Comparison of ENCODE assay signal across 8 cellular contexts in the genomic region with DNA sequence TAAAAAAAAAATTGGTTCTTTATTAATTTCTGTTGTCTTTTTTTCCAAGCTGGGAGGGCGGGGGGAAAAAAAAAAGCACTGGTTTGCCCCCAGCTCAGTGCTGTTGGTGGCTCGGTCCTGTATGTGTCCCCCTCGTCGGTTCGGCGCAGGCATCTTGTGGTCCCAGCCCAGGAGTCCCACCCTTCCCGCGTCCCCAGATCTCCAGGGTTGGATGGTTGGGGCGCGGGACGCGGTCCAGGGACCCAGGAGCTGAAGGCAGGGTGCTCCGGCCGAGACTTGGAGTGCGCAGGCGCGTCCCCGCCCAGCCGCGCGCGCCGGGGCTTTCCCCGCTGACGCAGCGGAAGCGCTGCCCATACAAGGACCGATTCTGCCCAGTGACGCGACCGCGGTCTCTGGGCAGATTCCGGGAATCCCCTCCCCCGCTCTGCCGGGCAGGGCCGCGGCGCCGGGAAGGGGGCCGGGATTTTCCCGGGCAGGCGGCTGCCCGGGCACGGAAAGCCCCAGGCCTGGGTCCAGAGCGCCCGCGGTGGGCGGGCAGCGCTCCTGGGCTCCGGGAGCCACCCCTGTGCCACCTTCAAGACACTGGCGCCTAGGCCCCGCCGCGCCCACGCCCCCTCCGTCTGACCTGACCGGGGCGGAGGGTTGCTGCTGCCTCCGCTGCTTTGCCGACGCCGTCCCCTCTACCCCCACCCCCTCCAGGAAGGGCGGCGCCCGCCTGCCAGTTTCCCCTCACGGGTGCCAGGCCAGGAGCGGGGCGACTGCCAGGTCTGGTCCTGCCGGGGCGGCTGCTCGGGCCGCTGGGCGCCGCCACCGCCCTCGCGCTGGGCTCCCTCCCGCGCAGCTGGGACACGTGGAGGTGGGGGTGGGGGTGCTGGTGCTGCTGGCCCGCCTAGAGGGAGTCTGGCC. TPM values are rescaled to one million over a fixed set of nuclear protein-coding genes. Genes with fewer than 3 reads are reported as not detected.
DNase-seq lines count a peak whose midpoint lies in the region; ATAC-seq lines count a peak whose summit lies in the region.

No MANE protein-coding gene starts in this region.

- H3K27me3 ChIP-seq in ACC112 (ENCODE audit: insufficient read depth, low read length) (no peaks in the 10 kb centered on the region), ectodermal cell (ENCODE audit: control insufficient read depth, insufficient read depth, low read length, poor library complexity, severe bottlenecking) (peaks cover 42% of the 10 kb centered on the region)

- H3K4me3 ChIP-seq in ACC112 (ENCODE audit: low read depth, low read length) (peak overlapping the region; percentile 93), ectodermal cell (ENCODE audit: insufficient read depth, low read depth, low read length) (peak overlapping the region; percentile 54)

- no peak overlapping the region for H2AFZ ChIP-seq in ACC112 (ENCODE audit: low read length, unreplicated experiment)

- peaks cover 20% of the 10 kb centered on the region for H3K79me2 ChIP-seq in ACC112 (ENCODE audit: control insufficient read depth, insufficient read depth, low read length, unreplicated experiment)

- 0 to 1% methylated on average over 81 of the region's 81 CpGs for WGBS in ectodermal cell, 2 experiments

- H3K36me3 ChIP-seq in ACC112 (ENCODE audit: insufficient read depth, low read length): no peaks in the 10 kb centered on the region
- no peaks in the 10 kb centered on the region for H3K36me3 ChIP-seq in ectodermal cell (ENCODE audit: control insufficient read depth, insufficient read depth, low read length)

- DNase-seq in NCI-H82 (lab: John Stamatoyannopoulos, UW) (peak; percentile 97), lung microvascular endothelial cell (ENCODE audit: low read depth in 2 of 2) (peak; percentile 95 to 97)
- peak; percentile 86 to 90 for DNase-seq in activated CD8-positive, alpha-beta memory T cell treated with anti-CD3 and anti-CD28 coated beads for 1 hour (ENCODE audit: extremely low read depth in 1 of 2, low read depth in 1 of 2)
- DNase-seq in stimulated activated CD4-positive, alpha-beta T cell treated with anti-CD3 and anti-CD28 coated beads, TNF-alpha, amount 100 ng/mL, for 4 hours (ENCODE audit: low read depth in 3 of 3): peak; percentile 89 to 94 (median 91)

- H3K9me3 ChIP-seq in ectodermal cell (ENCODE audit: control insufficient read depth, low read length): no peaks in the 10 kb centered on the region

- peaks cover 17% of the 10 kb centered on the region for H3K4me1 ChIP-seq in ACC112 (ENCODE audit: control insufficient read depth, insufficient read depth, low read length, unreplicated experiment)
- H3K4me1 ChIP-seq in ectodermal cell (ENCODE audit: control insufficient read depth, insufficient read depth, low read length): peaks cover 18% of the 10 kb centered on the region

- peak; percentile 18 for ATAC-seq in GM18861 (IDR thresholded peaks at IDR 0.05; ENCODE audit: unreplicated experiment)
- ATAC-seq in HG03520 (IDR thresholded peaks at IDR 0.05; ENCODE audit: unreplicated experiment): peak; percentile 17

- peak overlapping the region; percentile 100 for H3K27ac ChIP-seq in ACC112 (ENCODE audit: low read depth, low read length)
- H3K27ac ChIP-seq in ectodermal cell (ENCODE audit: insufficient read depth, low read depth, low read length, poor library complexity, severe bottlenecking): no peak overlapping the region

RNA-seq across cellular contexts. Expression of gene JUNB, which starts 2.3 kb away (rescaled TPM):
- polyA plus RNA-seq in ectodermal cell (2013, experiment 1 of 4): 15.3 TPM
- 11.9 TPM for polyA plus RNA-seq in ectodermal cell (2013, experiment 2 of 4)
- polyA plus RNA-seq in ectodermal cell (2013, experiment 3 of 4): 9.4 TPM
- polyA plus RNA-seq in ectodermal cell (2013, experiment 4 of 4): 7.2 TPM
- 59.3 and 124 TPM in 2 replicates for total RNA-seq in lung microvascular endothelial cell

RNA-seq across cellular contexts. Expression of gene PRDX2, which starts 8.1 kb away (rescaled TPM):
- polyA plus RNA-seq in ectodermal cell (2013, experiment 1 of 4): 529 TPM
- polyA plus RNA-seq in ectodermal cell (2013, experiment 2 of 4): 504 TPM
- 435 TPM for polyA plus RNA-seq in ectodermal cell (2013, experiment 3 of 4)
- 470 TPM for polyA plus RNA-seq in ectodermal cell (2013, experiment 4 of 4)
- total RNA-seq in lung microvascular endothelial cell: 185 and 189 TPM in 2 replicates

RNA-seq across cellular contexts. Expression of gene THSD8, which starts 8.3 kb away (rescaled TPM):
- 31.0 TPM for polyA plus RNA-seq in ectodermal cell (2013, experiment 1 of 4)
- 34.3 TPM for polyA plus RNA-seq in ectodermal cell (2013, experiment 2 of 4)
- polyA plus RNA-seq in ectodermal cell (2013, experiment 3 of 4): 16.1 TPM
- polyA plus RNA-seq in ectodermal cell (2013, experiment 4 of 4): 19.4 TPM
- 0.20 TPM in 1 of 2 replicates, not detected in the other for total RNA-seq in lung microvascular endothelial cell

RNA-seq across cellular contexts. Expression of gene RNASEH2A, which starts 12.8 kb away (rescaled TPM):
- 86.4 TPM for polyA plus RNA-seq in ectodermal cell (2013, experiment 1 of 4)
- 81.8 TPM for polyA plus RNA-seq in ectodermal cell (2013, experiment 2 of 4)
- polyA plus RNA-seq in ectodermal cell (2013, experiment 3 of 4): 66.9 TPM
- polyA plus RNA-seq in ectodermal cell (2013, experiment 4 of 4): 64.8 TPM
- 7.1 and 9.8 TPM in 2 replicates for total RNA-seq in lung microvascular endothelial cell

RNA-seq across cellular contexts. Expression of gene HOOK2, which starts 18.2 kb away (rescaled TPM):
- polyA plus RNA-seq in ectodermal cell (2013, experiment 1 of 4): 32.3 TPM
- polyA plus RNA-seq in ectodermal cell (2013, experiment 2 of 4): 29.2 TPM
- 26.8 TPM for polyA plus RNA-seq in ectodermal cell (2013, experiment 3 of 4)
- polyA plus RNA-seq in ectodermal cell (2013, experiment 4 of 4): 27.6 TPM
- 5.4 and 9.3 TPM in 2 replicates for total RNA-seq in lung microvascular endothelial cell
